Comparison of ENCODE assay signal across 19 cellular contexts in the genomic region with DNA sequence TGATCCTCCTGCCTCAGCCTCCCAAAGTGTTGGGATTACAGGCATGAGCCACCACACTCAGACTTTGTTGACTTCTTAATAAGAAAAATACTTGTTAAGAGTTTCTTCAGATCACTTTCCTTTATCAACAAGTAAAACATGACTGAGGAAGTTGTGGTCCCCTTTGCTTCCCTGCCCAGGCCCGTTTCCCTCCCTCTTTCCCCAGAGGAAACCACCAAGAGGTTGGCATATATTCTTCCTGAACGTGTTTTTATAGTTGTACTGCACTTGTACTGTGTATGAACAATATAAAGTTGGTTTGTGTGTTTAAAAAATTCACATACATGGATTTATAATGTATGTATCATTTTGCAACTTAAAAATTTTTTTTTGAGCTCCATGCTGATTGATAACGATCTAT. TPM values are rescaled to one million over a fixed set of nuclear protein-coding genes. Genes with fewer than 3 reads are reported as not detected.
DNase-seq lines count a peak whose midpoint lies in the region; ATAC-seq and TF ChIP-seq lines count a peak whose summit lies in the region.
"Had no signal": no experiment of that assay in that cellular context is flagged by ENCODE, and none has a peak within 500 bp of the region (broad histone marks: within the 10 kb centered on the region; RNA-seq: fewer than 3 reads in every experiment).

No MANE protein-coding gene starts in this region.

- peaks cover 42% of the 10 kb centered on the region for H3K79me2 ChIP-seq in osteoblast (ENCODE audit: insufficient read depth, low read length)
- H3K79me2 ChIP-seq in H9 (ENCODE audit: insufficient read depth, low read length): no peaks in the 10 kb centered on the region; the same call in 1 of the 2 replicates

- TF ChIP-seq CTCF in osteoblast (IDR thresholded peaks at IDR 0.05; ENCODE audit: extremely low read depth, low read depth, low read length) (no peak), H9 (conservative IDR thresholded peaks at IDR 0.05) (no peak)

- no peak overlapping the region for H3T11ph ChIP-seq in H9 (ENCODE audit: low read length)

- no peaks in the 10 kb centered on the region for H3K79me1 ChIP-seq in neuronal stem cell (ENCODE audit: low read depth, low read length)
- H3K79me1 ChIP-seq in H9 (ENCODE audit: insufficient read depth, low read depth, low read length, poor library complexity, severe bottlenecking): peaks cover 5% of the 10 kb centered on the region

- H3K4me3 Mint-ChIP-seq in activated CD4-positive, alpha-beta memory T cell treated with anti-CD3 and anti-CD28 coated beads, Interleukin-2, amount 10 ng/mL, durations not matched to agents 7 days and 5 days: no peak overlapping the region
- H3K4me3 Mint-ChIP-seq in activated CD4-positive, alpha-beta memory T cell treated with anti-CD3 and anti-CD28 coated beads for 36 hours: no peak overlapping the region
- no peak overlapping the region for H3K4me3 Mint-ChIP-seq in activated T-helper 2 cell treated with anti-CD3 and anti-CD28 coated beads, Interferon-gamma antibody, Interleukin-2, Interleukin-4, amounts not matched to agents 10 μg/mL and 5 μg/mL and 100 μg/mL, durations not matched to agents 14 hours and 24 hours and 36 hours (ENCODE audit: low read depth)
- no peak overlapping the region for H3K4me3 Mint-ChIP-seq in H9
- H3K4me3 Mint-ChIP-seq: neural crest cell had no signal

- no peak overlapping the region for H3K56ac ChIP-seq in H9 (ENCODE audit: insufficient read length, low read depth, low read length)

- H3K36me3 Mint-ChIP-seq in activated CD4-positive, alpha-beta memory T cell treated with anti-CD3 and anti-CD28 coated beads, Interleukin-2, amount 10 ng/mL, durations not matched to agents 7 days and 5 days (ENCODE audit: low read depth): peaks cover 29% of the 10 kb centered on the region
- H3K36me3 Mint-ChIP-seq in activated CD4-positive, alpha-beta memory T cell treated with anti-CD3 and anti-CD28 coated beads for 36 hours: peaks cover 22% of the 10 kb centered on the region
- H3K36me3 Mint-ChIP-seq in activated T-helper 2 cell treated with anti-CD3 and anti-CD28 coated beads, Interferon-gamma antibody, Interleukin-2, Interleukin-4, amounts not matched to agents 10 μg/mL and 5 μg/mL and 100 μg/mL, durations not matched to agents 14 hours and 24 hours and 36 hours (ENCODE audit: low read depth): peaks cover 38% of the 10 kb centered on the region
- H3K36me3 Mint-ChIP-seq in H9 (ENCODE audit: insufficient read depth in 1 of 3, low read depth in 3 of 3): peaks cover 12 to 43% (median 23%) of the 10 kb centered on the region in 3 experiments; a peak in 6 of 7 replicates

- H2BK12ac ChIP-seq in neuronal stem cell (ENCODE audit: low read length): no peak overlapping the region
- no peak overlapping the region for H2BK12ac ChIP-seq in H9 (ENCODE audit: insufficient read length, low read depth, low read length)

- H3K23ac ChIP-seq in neuronal stem cell (ENCODE audit: low read depth, low read length, poor library complexity): no peak overlapping the region
- no peak overlapping the region for H3K23ac ChIP-seq in H9 (ENCODE audit: insufficient read length, low read depth, low read length)

- peak overlapping the region; percentile 71 for H3K27ac Mint-ChIP-seq in activated CD4-positive, alpha-beta memory T cell treated with anti-CD3 and anti-CD28 coated beads, Interleukin-2, amount 10 ng/mL, durations not matched to agents 7 days and 5 days
- H3K27ac Mint-ChIP-seq in activated CD4-positive, alpha-beta memory T cell treated with anti-CD3 and anti-CD28 coated beads for 36 hours: no peak overlapping the region
- peak overlapping the region; percentile 5 for H3K27ac Mint-ChIP-seq in activated T-helper 2 cell treated with anti-CD3 and anti-CD28 coated beads, Interferon-gamma antibody, Interleukin-2, Interleukin-4, amounts not matched to agents 10 μg/mL and 5 μg/mL and 100 μg/mL, durations not matched to agents 14 hours and 24 hours and 36 hours
- H3K27ac Mint-ChIP-seq in H9: no peak overlapping the region

- no peak overlapping the region for H3K9ac ChIP-seq in neuronal stem cell (ENCODE audit: low read depth, low read length, poor library complexity)
- no peak overlapping the region for H3K9ac ChIP-seq in H9 (ENCODE audit: extremely low read depth, insufficient read length, low read length)

- no peak for ATAC-seq in HG03159 (IDR thresholded peaks at IDR 0.05; ENCODE audit: unreplicated experiment)

- no peaks in the 10 kb centered on the region for H3K9me3 Mint-ChIP-seq in activated CD4-positive, alpha-beta memory T cell treated with anti-CD3 and anti-CD28 coated beads, Interleukin-2, amount 10 ng/mL, durations not matched to agents 7 days and 5 days
- H3K9me3 Mint-ChIP-seq in activated CD4-positive, alpha-beta memory T cell treated with anti-CD3 and anti-CD28 coated beads for 36 hours: no peaks in the 10 kb centered on the region
- no peaks in the 10 kb centered on the region for H3K9me3 Mint-ChIP-seq in activated T-helper 2 cell treated with anti-CD3 and anti-CD28 coated beads, Interferon-gamma antibody, Interleukin-2, Interleukin-4, amounts not matched to agents 10 μg/mL and 5 μg/mL and 100 μg/mL, durations not matched to agents 14 hours and 24 hours and 36 hours
- no peaks in the 10 kb centered on the region for H3K9me3 Mint-ChIP-seq in H9
- H3K9me3 Mint-ChIP-seq: neural crest cell had no signal

- no CpG with 5 or more reads among the region's 3 CpGs for WGBS in neuronal stem cell (ENCODE audit: extremely low coverage in 2 of 2, insufficient read length in 2 of 2, insufficient replicate concordance in 1 of 2), 2 donors
- no CpG with 5 or more reads among the region's 3 CpGs for WGBS in H9 (ENCODE audit: extremely low coverage, insufficient read length, low lambda C conversion rate)

- no peak overlapping the region for H3K27ac ChIP-seq in osteoblast (ENCODE audit: low read depth, low read length)
- H3K27ac ChIP-seq in neuronal stem cell (replicated peaks; ENCODE audit: low read length): no peak overlapping the region
- H3K27ac ChIP-seq in H9 (ENCODE audit: insufficient read length, low read depth, low read length): no peak overlapping the region

- H3K4ac ChIP-seq in neuronal stem cell (ENCODE audit: low read length) (no peak overlapping the region), H9 (ENCODE audit: low read depth, low read length) (no peak overlapping the region)

- no peak overlapping the region for H3K4me2 ChIP-seq in osteoblast (ENCODE audit: insufficient read depth, low read length)
- no peak overlapping the region for H3K4me2 ChIP-seq in neuronal stem cell (ENCODE audit: insufficient read depth, low read length, poor library complexity, severe bottlenecking)
- no peak overlapping the region for H3K4me2 ChIP-seq in H9 (ENCODE audit: insufficient read depth, insufficient read length, low read length)

- H3K27me3 Mint-ChIP-seq in activated CD4-positive, alpha-beta memory T cell treated with anti-CD3 and anti-CD28 coated beads, Interleukin-2, amount 10 ng/mL, durations not matched to agents 7 days and 5 days: no peaks in the 10 kb centered on the region
- no peaks in the 10 kb centered on the region for H3K27me3 Mint-ChIP-seq in activated CD4-positive, alpha-beta memory T cell treated with anti-CD3 and anti-CD28 coated beads for 36 hours
- H3K27me3 Mint-ChIP-seq in activated T-helper 2 cell treated with anti-CD3 and anti-CD28 coated beads, Interferon-gamma antibody, Interleukin-2, Interleukin-4, amounts not matched to agents 10 μg/mL and 5 μg/mL and 100 μg/mL, durations not matched to agents 14 hours and 24 hours and 36 hours (ENCODE audit: low read depth): no peaks in the 10 kb centered on the region
- H3K27me3 Mint-ChIP-seq in H9 (ENCODE audit: low read depth): no peaks in the 10 kb centered on the region

- CTCF ChIA-PET in activated CD4-positive, alpha-beta memory T cell treated with anti-CD3 and anti-CD28 coated beads, Interleukin-2, amount 10 ng/mL, durations not matched to agents 7 days and 5 days (lab: Charles Lee): interaction anchor here (0.6 kb wide), 1 partner anchor 15 kb away, joined by 3 read pairs; no protein-coding TSS in a partner anchor
- CTCF ChIA-PET in activated CD4-positive, alpha-beta memory T cell treated with anti-CD3 and anti-CD28 coated beads for 36 hours (lab: Charles Lee): no interaction called here

- intact Hi-C loops in activated CD4-positive, alpha-beta memory T cell treated with anti-CD3 and anti-CD28 coated beads for 36 hours (cut with micrococcal nuclease): no loop called here
- intact Hi-C loops in activated T-helper 2 cell treated with anti-CD3 and anti-CD28 coated beads, Interferon-gamma antibody, Interleukin-2, Interleukin-4, amounts not matched to agents 10 μg/mL and 5 μg/mL and 100 μg/mL, durations not matched to agents 14 hours and 24 hours and 36 hours (cut with micrococcal nuclease): no loop called here

- H3K4me3 ChIP-seq in osteoblast (ENCODE audit: insufficient read depth, low read length) (no peak overlapping the region), neuronal stem cell (ENCODE audit: low read length in 2 of 2) (no peak overlapping the region)
- H3K4me3 ChIP-seq: spleen had no signal

- H2AK5ac ChIP-seq in neuronal stem cell (ENCODE audit: low read depth, low read length): no peak overlapping the region
- H2AK5ac ChIP-seq in H9 (ENCODE audit: insufficient read length, low read length): no peak overlapping the region

- peaks cover 27% of the 10 kb centered on the region for H3K36me3 ChIP-seq in osteoblast (ENCODE audit: insufficient read depth, low read length)
- peaks cover 4 to 49% of the 10 kb centered on the region in 2 donors for H3K36me3 ChIP-seq in neuronal stem cell (replicated peaks in 1 of 2; ENCODE audit: control insufficient read depth in 2 of 2, insufficient read depth in 2 of 2, low read length in 2 of 2)

- H2BK120ac ChIP-seq in neuronal stem cell (ENCODE audit: low read depth, low read length): no peak overlapping the region
- no peak overlapping the region for H2BK120ac ChIP-seq in H9 (ENCODE audit: low read depth, low read length, poor library complexity, severe bottlenecking)

- H3K27me3 ChIP-seq in osteoblast (ENCODE audit: insufficient read depth, low read length): no peaks in the 10 kb centered on the region
- H3K27me3 ChIP-seq in neuronal stem cell (ENCODE audit: control insufficient read depth in 3 of 3, insufficient read depth in 3 of 3, low read depth in 1 of 3, low read length in 3 of 3): no peaks in the 10 kb centered on the region
- H3K27me3 ChIP-seq in H9 (ENCODE audit: insufficient read depth, low read length): no peaks in the 10 kb centered on the region
- H3K27me3 ChIP-seq: spleen had no signal

- H4K8ac ChIP-seq in neuronal stem cell (ENCODE audit: low read depth, low read length) (no peak overlapping the region), H9 (replicated peaks; ENCODE audit: insufficient read length, low read depth, low read length) (no peak overlapping the region)

- H3K14ac ChIP-seq in neuronal stem cell (ENCODE audit: low read length): no peak overlapping the region
- no peak overlapping the region for H3K14ac ChIP-seq in H9 (ENCODE audit: insufficient read depth, low read length)

- peaks cover 23% of the 10 kb centered on the region for H3K4me1 Mint-ChIP-seq in activated CD4-positive, alpha-beta memory T cell treated with anti-CD3 and anti-CD28 coated beads, Interleukin-2, amount 10 ng/mL, durations not matched to agents 7 days and 5 days
- peaks cover 12% of the 10 kb centered on the region for H3K4me1 Mint-ChIP-seq in activated CD4-positive, alpha-beta memory T cell treated with anti-CD3 and anti-CD28 coated beads for 36 hours (ENCODE audit: low read depth)
- peaks cover 13% of the 10 kb centered on the region for H3K4me1 Mint-ChIP-seq in activated T-helper 2 cell treated with anti-CD3 and anti-CD28 coated beads, Interferon-gamma antibody, Interleukin-2, Interleukin-4, amounts not matched to agents 10 μg/mL and 5 μg/mL and 100 μg/mL, durations not matched to agents 14 hours and 24 hours and 36 hours (ENCODE audit: low read depth)
- H3K4me1 Mint-ChIP-seq in H9: no peaks in the 10 kb centered on the region
- H3K4me1 Mint-ChIP-seq: neural crest cell had no signal

- H3K4me1 ChIP-seq in osteoblast (ENCODE audit: insufficient read depth, low read length): no peaks in the 10 kb centered on the region
- no peaks in the 10 kb centered on the region for H3K4me1 ChIP-seq in neuronal stem cell (ENCODE audit: control insufficient read depth in 2 of 2, insufficient read depth in 1 of 2, low read depth in 1 of 2, low read length in 2 of 2)
- H3K4me1 ChIP-seq in H9 (ENCODE audit: insufficient read depth, low read length): no peaks in the 10 kb centered on the region

- H2BK20ac ChIP-seq in H9 (ENCODE audit: low read depth, low read length, poor library complexity, severe bottlenecking): no peak overlapping the region

- H3K9me3 ChIP-seq in osteoblast (ENCODE audit: low read depth, low read length) (no peaks in the 10 kb centered on the region), neuronal stem cell (replicated peaks in 1 of 2; ENCODE audit: control insufficient read depth in 2 of 2, insufficient read depth in 1 of 2, low read depth in 1 of 2, low read length in 2 of 2) (no peaks in the 10 kb centered on the region), H9 (ENCODE audit: control insufficient read depth, low read depth, low read length) (no peaks in the 10 kb centered on the region)
- H3K9me3 ChIP-seq: spleen had no signal

- H2AFZ ChIP-seq in osteoblast (ENCODE audit: low read length): no peak overlapping the region
- H2AFZ ChIP-seq in neuronal stem cell (ENCODE audit: low read length): no peak overlapping the region
- H2AFZ ChIP-seq in H9 (ENCODE audit: low read length): no peak overlapping the region

- H4K20me1 ChIP-seq in osteoblast (ENCODE audit: insufficient read depth, low read length): peaks cover 6% of the 10 kb centered on the region
- H4K20me1 ChIP-seq in H9 (ENCODE audit: control insufficient read depth, insufficient read depth, insufficient read length): no peaks in the 10 kb centered on the region

- H2BK5ac ChIP-seq in neuronal stem cell (ENCODE audit: low read length): no peak overlapping the region
- H2BK5ac ChIP-seq in H9 (ENCODE audit: insufficient read length, low read length): no peak overlapping the region

- H3K18ac ChIP-seq in neuronal stem cell (ENCODE audit: low read length): no peak overlapping the region
- no peak overlapping the region for H3K18ac ChIP-seq in H9 (ENCODE audit: insufficient read length, low read depth, low read length)

- H2BK15ac ChIP-seq in neuronal stem cell (ENCODE audit: low read length) (no peak overlapping the region), H9 (ENCODE audit: low read depth, low read length) (no peak overlapping the region)

- POLR2A ChIA-PET in activated CD4-positive, alpha-beta memory T cell treated with anti-CD3 and anti-CD28 coated beads, Interleukin-2, amount 10 ng/mL, durations not matched to agents 7 days and 5 days (lab: Charles Lee): interaction anchor here (0.6 kb wide), 1 partner anchor 419 kb away, joined by 3 read pairs; no protein-coding TSS in a partner anchor
- POLR2A ChIA-PET in activated CD4-positive, alpha-beta memory T cell treated with anti-CD3 and anti-CD28 coated beads for 36 hours (lab: Charles Lee): no interaction called here

- no peak overlapping the region for H4K5ac ChIP-seq in H9 (ENCODE audit: insufficient read length, low read depth, low read length)

- no peak for DNase-seq in activated CD4-positive, alpha-beta memory T cell treated with anti-CD3 and anti-CD28 coated beads, Interleukin-2, amount 10 ng/mL, durations not matched to agents 7 days and 5 days
- DNase-seq in activated CD4-positive, alpha-beta memory T cell treated with anti-CD3 and anti-CD28 coated beads for 36 hours: no peak
- DNase-seq in MV-4-11 (lab: John Stamatoyannopoulos, UW) (peak; percentile 69), osteoblast (ENCODE audit: insufficient read length, low spot score, missing footprints) (peak; percentile 52), neuronal stem cell (ENCODE audit: low spot score) (no peak), H9 (no peak)
- no peak for DNase-seq in activated T-helper 2 cell treated with anti-CD3 and anti-CD28 coated beads, Interferon-gamma antibody, Interleukin-2, Interleukin-4, amounts not matched to agents 10 μg/mL and 5 μg/mL and 100 μg/mL, durations not matched to agents 14 hours and 24 hours and 36 hours (ENCODE audit: low spot score)
- DNase-seq: activated CD4-positive, alpha-beta T cell treated with anti-CD3 and anti-CD28 coated beads for 4 hours; activated effector memory CD4-positive, alpha-beta T cell treated with Interleukin-2 at 50 U/mL for 16 hours; anterior cingulate cortex; hippocampal formation; kidney glomerular epithelial cell; mesendoderm; NCI-H2029 treated with DMSO at 0.1 percent for 48 hours; SHP77 treated with DMSO at 0.1 percent for 48 hours; spleen; trophoblast cell had no signal

- H4K91ac ChIP-seq in neuronal stem cell (ENCODE audit: low read depth, low read length, poor library complexity) (no peak overlapping the region), H9 (ENCODE audit: insufficient read length, low read depth, low read length) (no peak overlapping the region)

- H3K23me2 ChIP-seq in H9 (ENCODE audit: insufficient read length, low read depth, low read length, poor library complexity, severe bottlenecking): no peaks in the 10 kb centered on the region

RNA-seq across cellular contexts. Expression of a gene that starts 28.4 kb away (rescaled TPM):
- total RNA-seq in activated CD4-positive, alpha-beta memory T cell treated with anti-CD3 and anti-CD28 coated beads, Interleukin-2, amount 10 ng/mL, durations not matched to agents 7 days and 5 days: 10 to 100 TPM; 88.1 to 92.3 TPM
- 100 to 1,000 TPM; 137 to 145 TPM for total RNA-seq in activated CD4-positive, alpha-beta memory T cell treated with anti-CD3 and anti-CD28 coated beads for 36 hours
- total RNA-seq in activated T-helper 2 cell treated with anti-CD3 and anti-CD28 coated beads, Interferon-gamma antibody, Interleukin-2, Interleukin-4, amounts not matched to agents 10 μg/mL and 5 μg/mL and 100 μg/mL, durations not matched to agents 14 hours and 24 hours and 36 hours: 150 and 153 TPM in 2 replicates
- total RNA-seq in osteoblast (96.1 and 98.8 TPM in 2 replicates), H9 (2021) (108 and 112 TPM in 2 replicates)
- 42.0 TPM for polyA plus RNA-seq in neuronal stem cell (2013, experiment 1 of 2)
- polyA plus RNA-seq in neuronal stem cell (2013, experiment 2 of 2): 43.1 TPM

RNA-seq across cellular contexts. Expression of a gene that starts 37.7 kb away (rescaled TPM):
- 100 to 1,000 TPM; 911 to 941 TPM for total RNA-seq in activated CD4-positive, alpha-beta memory T cell treated with anti-CD3 and anti-CD28 coated beads, Interleukin-2, amount 10 ng/mL, durations not matched to agents 7 days and 5 days
- total RNA-seq in activated CD4-positive, alpha-beta memory T cell treated with anti-CD3 and anti-CD28 coated beads for 36 hours: 1,000 to 10,000 TPM; 1,833 TPM
- total RNA-seq in activated T-helper 2 cell treated with anti-CD3 and anti-CD28 coated beads, Interferon-gamma antibody, Interleukin-2, Interleukin-4, amounts not matched to agents 10 μg/mL and 5 μg/mL and 100 μg/mL, durations not matched to agents 14 hours and 24 hours and 36 hours: 1,640 and 1,680 TPM in 2 replicates
- total RNA-seq in osteoblast: 918 and 946 TPM in 2 replicates
- 4,022 TPM for polyA plus RNA-seq in neuronal stem cell (2013, experiment 1 of 2)
- polyA plus RNA-seq in neuronal stem cell (2013, experiment 2 of 2): 4,269 TPM
- total RNA-seq in H9 (2021): 1,918 and 1,921 TPM in 2 replicates

Comparison
In these comparisons a context has a peak if more than half of its experiments do, and no peak if none do; other contexts are left out.
1. H3K27ac Mint-ChIP-seq: peak in activated CD4-positive, alpha-beta memory T cell treated with anti-CD3 and anti-CD28 coated beads, Interleukin-2, amount 10 ng/mL, durations not matched to agents 7 days and 5 days (single experiment) and activated T-helper 2 cell treated with anti-CD3 and anti-CD28 coated beads, Interferon-gamma antibody, Interleukin-2, Interleukin-4, amounts not matched to agents 10 μg/mL and 5 μg/mL and 100 μg/mL, durations not matched to agents 14 hours and 24 hours and 36 hours (single experiment); none in activated CD4-positive, alpha-beta memory T cell treated with anti-CD3 and anti-CD28 coated beads for 36 hours (single experiment) and H9 (0 of 3).
2. DNase-seq: peak in MV-4-11 (single experiment) and osteoblast (single experiment); none in activated CD4-positive, alpha-beta memory T cell treated with anti-CD3 and anti-CD28 coated beads, Interleukin-2, amount 10 ng/mL, durations not matched to agents 7 days and 5 days (single experiment), activated CD4-positive, alpha-beta memory T cell treated with anti-CD3 and anti-CD28 coated beads for 36 hours (single experiment), activated T-helper 2 cell treated with anti-CD3 and anti-CD28 coated beads, Interferon-gamma antibody, Interleukin-2, Interleukin-4, amounts not matched to agents 10 μg/mL and 5 μg/mL and 100 μg/mL, durations not matched to agents 14 hours and 24 hours and 36 hours (single experiment), neuronal stem cell (single experiment) and H9 (single experiment).